Comparison of ENCODE assay signal across 8 cellular contexts in genomic region chr19:19202707-19203011, GRCh38. TPM values are rescaled to one million over a fixed set of nuclear protein-coding genes. Genes with fewer than 3 reads are reported as not detected.
DNase-seq lines count a peak whose midpoint lies in the region; ATAC-seq and TF ChIP-seq lines count a peak whose summit lies in the region.

No MANE protein-coding gene starts in this region.

- H3K9me3 ChIP-seq in endodermal cell (ENCODE audit: control insufficient read depth, low read length) (no peaks in the 10 kb centered on the region), ovary (no peaks in the 10 kb centered on the region)

- peaks cover 22% of the 10 kb centered on the region for H3K27me3 ChIP-seq in endodermal cell (ENCODE audit: control insufficient read depth, insufficient read depth, low read length, poor library complexity, severe bottlenecking)
- no peaks in the 10 kb centered on the region for H3K27me3 ChIP-seq in ovary

- H3K4me1 Mint-ChIP-seq in endodermal cell = peaks cover 12% of the 10 kb centered on the region

- peak overlapping the region; percentile 72 for H3K9ac ChIP-seq in endodermal cell (ENCODE audit: extremely low read depth, low read length, poor library complexity, severe bottlenecking)

- peaks cover 32% of the 10 kb centered on the region for H3K27me3 Mint-ChIP-seq in endodermal cell (ENCODE audit: insufficient read depth)

- intact Hi-C loops in ovary (cut with DNase I) = no loop called here

- H3K36me3 ChIP-seq in endodermal cell (ENCODE audit: control insufficient read depth, insufficient read depth, low read length) (peaks cover 24% of the 10 kb centered on the region), ovary (peaks cover 2% of the 10 kb centered on the region)

- H3K4me1 ChIP-seq in endodermal cell (ENCODE audit: control insufficient read depth, insufficient read depth, low read length) (no peaks in the 10 kb centered on the region), ovary (ENCODE audit: insufficient read depth) (peaks cover 3% of the 10 kb centered on the region)

- no peak for DNase-seq in NB4 (ENCODE audit: low read depth)
- no peak for DNase-seq in endodermal cell
- DNase-seq in ovary = no peak
- DNase-seq in NCI-H2081 (lab: John Stamatoyannopoulos, UW) = no peak
- no peak for DNase-seq in SHP77 treated with DMSO at 0.1 percent for 48 hours (lab: John Stamatoyannopoulos, UW)
- no peak for DNase-seq in germinal center (ENCODE audit: low spot score)

- H3K4me3 Mint-ChIP-seq in endodermal cell = peak overlapping the region; percentile 86

- 39 to 51% methylated on average over 10 to 11 of the region's 11 CpGs for WGBS in endodermal cell (ENCODE audit: insufficient coverage in 1 of 2, insufficient read length in 1 of 2), 2 experiments
- WGBS in ovary, 3 donors = 4 to 12% (median 5%) methylated on average over 11 of the region's 11 CpGs

- peak overlapping the region; percentile 94 for H3K27ac Mint-ChIP-seq in endodermal cell

- H3K36me3 Mint-ChIP-seq in endodermal cell (ENCODE audit: low read depth) = peaks cover 30% of the 10 kb centered on the region

- H3K27ac ChIP-seq in endodermal cell (ENCODE audit: low read depth, low read length) = no peak overlapping the region
- peak overlapping the region; percentile 52 to 54 for H3K27ac ChIP-seq in ovary

- peak; percentile 11 for ATAC-seq in GM19455 (IDR thresholded peaks at IDR 0.05; ENCODE audit: unreplicated experiment)
- ATAC-seq in HG03139 (IDR thresholded peaks at IDR 0.05; ENCODE audit: unreplicated experiment) = no peak

- TF ChIP-seq EP300 in ovary (IDR thresholded peaks at IDR 0.05) = no peak

- no peak for TF ChIP-seq POLR2A in NB4 (IDR thresholded peaks at IDR 0.05; ENCODE audit: extremely low read depth, insufficient read length)
- TF ChIP-seq POLR2A in ovary (IDR thresholded peaks at IDR 0.05) = no peak

- no peak for TF ChIP-seq CTCF in NB4 (IDR thresholded peaks at IDR 0.05; ENCODE audit: low read depth, low read length)
- TF ChIP-seq CTCF in endodermal cell (conservative IDR thresholded peaks at IDR 0.05) = no peak
- TF ChIP-seq CTCF in ovary (IDR thresholded peaks at IDR 0.05) = no peak

- H3K4me3 ChIP-seq in NB4 (ENCODE audit: low read depth, low read length) (peak overlapping the region; percentile 85), endodermal cell (ENCODE audit: low read length) (peak overlapping the region; percentile 96), ovary (peak overlapping the region; percentile 51)

- peaks cover 3% of the 10 kb centered on the region for H3K9me3 Mint-ChIP-seq in endodermal cell

RNA-seq across cellular contexts. Expression of gene NR2C2AP, which starts 0.6 kb away (rescaled TPM):
- total RNA-seq in endodermal cell = 10 to 100 TPM; 14.7 to 17.2 TPM
- 9.3 TPM for polyA plus RNA-seq in endodermal cell (2013, experiment 1 of 2)
- 9.3 TPM for polyA plus RNA-seq in endodermal cell (2013, experiment 2 of 2)
- total RNA-seq in ovary = 10 to 100 TPM; 12.5 to 24.4 (median 14.9) TPM
- 10 to 100 TPM in 1 of 2 donors, 1 to 10 TPM in 1; 8.8 to 27.2 TPM for polyA plus RNA-seq in ovary

RNA-seq across cellular contexts. Expression of gene NCAN, which starts 9.1 kb away (rescaled TPM):
- total RNA-seq in endodermal cell (1 to 10 TPM in 1 of 2 donors, under 1 TPM in 1; 0.77 to 4.2 TPM), ovary (not detected)
- polyA plus RNA-seq in endodermal cell (2013, experiment 1 of 2) = 12.7 TPM
- polyA plus RNA-seq in endodermal cell (2013, experiment 2 of 2) = 11.5 TPM
- not detected for polyA plus RNA-seq in ovary

RNA-seq across cellular contexts. Expression of gene RFXANK, which starts 10.6 kb away (rescaled TPM):
- total RNA-seq in endodermal cell (100 to 1,000 TPM; 117 to 122 TPM), ovary (10 to 100 TPM; 40.4 to 67.2 (median 58.4) TPM)
- 85.2 TPM for polyA plus RNA-seq in endodermal cell (2013, experiment 1 of 2)
- polyA plus RNA-seq in endodermal cell (2013, experiment 2 of 2) = 71.0 TPM
- 10 to 100 TPM in 1 of 2 donors, 1 to 10 TPM in 1; 9.7 to 59.2 TPM for polyA plus RNA-seq in ovary

RNA-seq across cellular contexts. Expression of gene BORCS8, which starts 10.7 kb away (rescaled TPM):
- total RNA-seq in endodermal cell (10 to 100 TPM; 22.6 to 34.3 TPM), ovary (10 to 100 TPM in 6 of 7 donors, 1 to 10 TPM in 1; 5.4 to 19.0 (median 16.6) TPM)
- polyA plus RNA-seq in endodermal cell (2013, experiment 1 of 2) = 18.4 TPM
- polyA plus RNA-seq in endodermal cell (2013, experiment 2 of 2) = 15.1 TPM
- polyA plus RNA-seq in ovary = 10 to 100 TPM in 1 of 2 donors, 1 to 10 TPM in 1; 5.7 to 13.1 TPM

RNA-seq across cellular contexts. Expression of gene MEF2B, which starts 32.6 kb away (rescaled TPM):
- total RNA-seq in endodermal cell (1 to 10 TPM; 1.2 to 1.6 TPM), ovary (1 to 10 TPM in 4 of 7 donors, under 1 TPM in 2, not detected in 1; 0.46 to 3.6 (median 2.1) TPM)
- 0.64 TPM for polyA plus RNA-seq in endodermal cell (2013, experiment 1 of 2)
- polyA plus RNA-seq in endodermal cell (2013, experiment 2 of 2) = 0.99 TPM
- polyA plus RNA-seq in ovary = 1 to 10 TPM in 1 of 2 donors, under 1 TPM in 1; 0.35 to 1.1 TPM
